34 cellular contexts compared by ENCODE assay signal in the genomic region with DNA sequence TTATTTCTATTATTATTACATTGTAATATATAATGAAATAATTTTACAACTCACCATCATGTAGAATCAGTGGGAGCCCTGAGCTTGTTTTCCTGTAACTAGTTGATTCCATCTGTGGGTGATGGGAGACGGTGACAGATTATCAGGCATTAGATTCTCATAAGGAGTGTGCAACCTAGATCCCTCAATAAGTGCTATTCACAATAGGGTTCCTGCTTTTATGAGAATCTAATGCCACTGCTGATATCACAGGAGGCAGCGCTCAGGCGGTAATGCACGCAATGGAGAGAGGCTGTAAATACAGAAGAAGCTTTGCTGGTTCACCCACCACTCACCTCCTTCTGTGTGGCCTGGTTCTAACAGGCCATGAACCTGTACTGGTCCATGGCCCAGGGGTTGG.
"Had no signal": no experiment of that assay in that cellular context is flagged by ENCODE, and none has a peak within 500 bp of the region (broad histone marks: within the 10 kb centered on the region; RNA-seq: fewer than 3 reads in every experiment).

No MANE protein-coding gene starts in this region.

- H3K4me3 ChIP-seq: MG63 had no signal

- DNase-seq: Karpas-422, Kasumi-1, MG63, MM.1S, MV-4-11, NCI-H1048, NCI-H1092, NCI-H1092 treated with DMSO at 0.1 percent for 48 hours, NCI-H1105, NCI-H1105 treated with DMSO at 0.1 percent for 48 hours, NCI-H1417, NCI-H1417 treated with DMSO at 0.1 percent for 48 hours, NCI-H1436, NCI-H1436 treated with DMSO at 0.1 percent for 48 hours, NCI-H146, NCI-H1694, NCI-H1694 treated with DMSO at 0.1 percent for 48 hours, NCI-H187, NCI-H187 treated with DMSO at 0.1 percent for 48 hours, NCI-H1930, NCI-H2029, NCI-H2029 treated with DMSO at 0.1 percent for 48 hours, NCI-H2081, NCI-H2081 treated with DMSO at 0.1 percent for 48 hours, NCI-H2107, NCI-H2171, NCI-H2171 treated with DMSO at 0.1 percent for 48 hours, NCI-H2227 treated with DMSO at 0.1 percent for 48 hours, NCI-H226, NCI-H345, NCI-H446, NCI-H446 treated with DMSO at 0.1 percent for 48 hours, NCI-H510A, NCI-H510A treated with DMSO at 0.1 percent for 48 hours had no signal

- H3K27me3 ChIP-seq: MG63 had no signal

- H3K9me3 ChIP-seq: MG63 had no signal

- H3K36me3 ChIP-seq: MG63 had no signal
